Comparison of ENCODE assay signal across 15 cellular contexts in genomic region chr1:228308628-228309547, GRCh38.
DNase-seq lines count a peak whose midpoint lies in the region; ATAC-seq and TF ChIP-seq lines count a peak whose summit lies in the region.
"Had no signal": no experiment of that assay in that cellular context is flagged by ENCODE, and none has a peak within 500 bp of the region (broad histone marks: within the 10 kb centered on the region; RNA-seq: fewer than 3 reads in every experiment).

No MANE protein-coding gene starts in this region.

- H3K27me3 ChIP-seq in neural progenitor cell: no peaks in the 10 kb centered on the region
- no peaks in the 10 kb centered on the region for H3K27me3 ChIP-seq in testis

- no peaks in the 10 kb centered on the region for H3K27me3 Mint-ChIP-seq in activated CD8-positive, alpha-beta T cell treated with anti-CD3 and anti-CD28 coated beads for 36 hours
- H3K27me3 Mint-ChIP-seq in activated CD8-positive, alpha-beta T cell treated with anti-CD3 and anti-CD28 coated beads, Interleukin-2, amount 10 ng/mL, durations not matched to agents 7 days and 5 days (ENCODE audit: low read depth): no peaks in the 10 kb centered on the region
- H3K27me3 Mint-ChIP-seq in WTC11 (ENCODE audit: low read depth) (no peaks in the 10 kb centered on the region; the same call in 1 of the 2 replicates), neural progenitor cell (ENCODE audit: insufficient read depth, low read depth) (peaks cover 4% of the 10 kb centered on the region)
- H3K27me3 Mint-ChIP-seq: activated CD4-positive, alpha-beta memory T cell treated with anti-CD3 and anti-CD28 coated beads for 36 hours had no signal

- H3K4me3 Mint-ChIP-seq in activated CD8-positive, alpha-beta T cell treated with anti-CD3 and anti-CD28 coated beads for 36 hours: no peak overlapping the region
- H3K4me3 Mint-ChIP-seq in activated CD8-positive, alpha-beta T cell treated with anti-CD3 and anti-CD28 coated beads, Interleukin-2, amount 10 ng/mL, durations not matched to agents 7 days and 5 days: no peak overlapping the region
- H3K4me3 Mint-ChIP-seq in WTC11 (no peak overlapping the region), neural progenitor cell (no peak overlapping the region)
- H3K4me3 Mint-ChIP-seq: activated CD4-positive, alpha-beta memory T cell treated with anti-CD3 and anti-CD28 coated beads for 36 hours had no signal

- H3F3A ChIP-seq in neural progenitor cell (ENCODE audit: low read depth): no peaks in the 10 kb centered on the region

- H4K20me1 ChIP-seq in neural progenitor cell (ENCODE audit: low read depth): no peaks in the 10 kb centered on the region

- no peaks in the 10 kb centered on the region for H3K9me3 Mint-ChIP-seq in activated CD8-positive, alpha-beta T cell treated with anti-CD3 and anti-CD28 coated beads for 36 hours
- H3K9me3 Mint-ChIP-seq in activated CD8-positive, alpha-beta T cell treated with anti-CD3 and anti-CD28 coated beads, Interleukin-2, amount 10 ng/mL, durations not matched to agents 7 days and 5 days (ENCODE audit: insufficient read depth): peaks cover 11% of the 10 kb centered on the region
- H3K9me3 Mint-ChIP-seq in WTC11 (peaks cover 18% of the 10 kb centered on the region), neural progenitor cell (peaks cover 8% of the 10 kb centered on the region)

- H3K4me2 ChIP-seq in neural progenitor cell: no peak overlapping the region

- H3K36me3 Mint-ChIP-seq in activated CD8-positive, alpha-beta T cell treated with anti-CD3 and anti-CD28 coated beads for 36 hours (ENCODE audit: low read depth): peaks cover 14% of the 10 kb centered on the region
- H3K36me3 Mint-ChIP-seq in activated CD8-positive, alpha-beta T cell treated with anti-CD3 and anti-CD28 coated beads, Interleukin-2, amount 10 ng/mL, durations not matched to agents 7 days and 5 days (ENCODE audit: low read depth): peaks cover 3% of the 10 kb centered on the region
- H3K36me3 Mint-ChIP-seq in WTC11: peaks cover 28% of the 10 kb centered on the region
- peaks cover 14% of the 10 kb centered on the region for H3K36me3 Mint-ChIP-seq in neural progenitor cell

- no peaks in the 10 kb centered on the region for H3K79me2 ChIP-seq in neural progenitor cell (ENCODE audit: low read depth)
- H3K79me2 ChIP-seq: parathyroid adenoma had no signal

- DNase-seq in activated CD8-positive, alpha-beta T cell treated with anti-CD3 and anti-CD28 coated beads for 36 hours: no peak
- DNase-seq in activated CD8-positive, alpha-beta T cell treated with anti-CD3 and anti-CD28 coated beads, Interleukin-2, amount 10 ng/mL, durations not matched to agents 7 days and 5 days: no peak
- DNase-seq in HEK293T (ENCODE audit: extremely low spot score) (peak; percentile 57), WTC11 (ENCODE audit: low spot score) (no peak), neural progenitor cell (ENCODE audit: low spot score) (no peak), midbrain (lab: John Stamatoyannopoulos, UW) (no peak), testis (no peak)
- DNase-seq: activated CD4-positive, alpha-beta memory T cell treated with anti-CD3 and anti-CD28 coated beads for 36 hours; cerebellar nuclear complex; DMS79 treated with DMSO at 0.1 percent for 48 hours; mesenchymal stem cell; NCI-H2081 treated with DMSO at 0.1 percent for 48 hours; stimulated activated CD8-positive, alpha-beta memory T cell treated with anti-CD3 and anti-CD28 coated beads, Interleukin-4, amount 100 ng/mL, for 48 hours had no signal

- CTCF ChIA-PET in activated CD8-positive, alpha-beta T cell treated with anti-CD3 and anti-CD28 coated beads for 36 hours (lab: Charles Lee): interaction anchor here (0.9 kb wide), 1 partner anchor 50 kb away, joined by 3 read pairs; no protein-coding TSS in a partner anchor
- CTCF ChIA-PET in activated CD8-positive, alpha-beta T cell treated with anti-CD3 and anti-CD28 coated beads, Interleukin-2, amount 10 ng/mL, durations not matched to agents 7 days and 5 days (lab: Charles Lee): no interaction called here
- CTCF ChIA-PET in HEK293T (lab: Yijun Ruan, JAX): no interaction called here
- CTCF ChIA-PET in WTC11 (lab: Charles Lee): interaction anchor here (0.6 to 1.7 kb wide), 12 partner anchors 9 to 309 kb away, joined by 3 to 9 read pairs (median 4); no protein-coding TSS in a partner anchor

- peak; percentile 39 for ATAC-seq in activated CD8-positive, alpha-beta T cell treated with anti-CD3 and anti-CD28 coated beads for 36 hours
- ATAC-seq in activated CD8-positive, alpha-beta T cell treated with anti-CD3 and anti-CD28 coated beads, Interleukin-2, amount 10 ng/mL, durations not matched to agents 7 days and 5 days: no peak
- ATAC-seq in WTC11 (peak; percentile 84), HG03442 (IDR thresholded peaks at IDR 0.05; ENCODE audit: unreplicated experiment) (no peak)

- POLR2A ChIA-PET in activated CD8-positive, alpha-beta T cell treated with anti-CD3 and anti-CD28 coated beads for 36 hours (lab: Charles Lee): no interaction called here
- POLR2A ChIA-PET in activated CD8-positive, alpha-beta T cell treated with anti-CD3 and anti-CD28 coated beads, Interleukin-2, amount 10 ng/mL, durations not matched to agents 7 days and 5 days (lab: Charles Lee): no interaction called here
- POLR2A ChIA-PET in HEK293T (lab: Yijun Ruan, JAX) (no interaction called here), WTC11 (lab: Charles Lee) (interaction anchor here (0.5 kb wide), 1 partner anchor 315 kb away, joined by 3 read pairs; no protein-coding TSS in a partner anchor)

- no peak overlapping the region for H3K4me3 ChIP-seq in neural progenitor cell
- H3K4me3 ChIP-seq in testis: no peak overlapping the region

- H3K27ac ChIP-seq in neural progenitor cell: no peak overlapping the region
- no peak overlapping the region for H3K27ac ChIP-seq in testis
- H3K27ac ChIP-seq: parathyroid adenoma had no signal

- WGBS in testis, 2 donors: 81 to 82% methylated on average over 5 to 11 of the region's 11 CpGs

- no peak for TF ChIP-seq POLR2A in testis (IDR thresholded peaks at IDR 0.05)

- H3K4me1 Mint-ChIP-seq in activated CD8-positive, alpha-beta T cell treated with anti-CD3 and anti-CD28 coated beads for 36 hours (ENCODE audit: low read depth): no peaks in the 10 kb centered on the region
- no peaks in the 10 kb centered on the region for H3K4me1 Mint-ChIP-seq in activated CD8-positive, alpha-beta T cell treated with anti-CD3 and anti-CD28 coated beads, Interleukin-2, amount 10 ng/mL, durations not matched to agents 7 days and 5 days (ENCODE audit: low read depth)
- H3K4me1 Mint-ChIP-seq in WTC11 (no peaks in the 10 kb centered on the region), neural progenitor cell (no peaks in the 10 kb centered on the region)

- H2AFZ ChIP-seq in neural progenitor cell (replicated peaks): no peak overlapping the region
- H2AFZ ChIP-seq: parathyroid adenoma had no signal

- no peak overlapping the region for H3K9ac ChIP-seq in neural progenitor cell
- H3K9ac ChIP-seq: parathyroid adenoma had no signal

- peak; percentile 16 for TF ChIP-seq CTCF in activated CD8-positive, alpha-beta T cell treated with anti-CD3 and anti-CD28 coated beads for 36 hours (IDR thresholded peaks at IDR 0.05)
- no peak; the same call in 1 of the 2 replicates for TF ChIP-seq CTCF in WTC11 (IDR thresholded peaks at IDR 0.05)
- TF ChIP-seq CTCF in neural progenitor cell (IDR thresholded peaks at IDR 0.05): peak; percentile 13
- TF ChIP-seq CTCF in testis (IDR thresholded peaks at IDR 0.05): no peak

- H3K36me3 ChIP-seq in neural progenitor cell (no peaks in the 10 kb centered on the region), testis (ENCODE audit: low read depth, missing control alignments) (no peaks in the 10 kb centered on the region)

- H3K9me3 ChIP-seq in neural progenitor cell (ENCODE audit: low read depth) (no peaks in the 10 kb centered on the region), testis (no peaks in the 10 kb centered on the region)

- H3K4me1 ChIP-seq in neural progenitor cell: no peaks in the 10 kb centered on the region
- no peaks in the 10 kb centered on the region for H3K4me1 ChIP-seq in testis
- H3K4me1 ChIP-seq: parathyroid adenoma had no signal

- no peak overlapping the region for H3K27ac Mint-ChIP-seq in activated CD8-positive, alpha-beta T cell treated with anti-CD3 and anti-CD28 coated beads for 36 hours
- H3K27ac Mint-ChIP-seq in activated CD8-positive, alpha-beta T cell treated with anti-CD3 and anti-CD28 coated beads, Interleukin-2, amount 10 ng/mL, durations not matched to agents 7 days and 5 days: no peak overlapping the region
- H3K27ac Mint-ChIP-seq in WTC11: no peak overlapping the region
- H3K27ac Mint-ChIP-seq in neural progenitor cell: no peak overlapping the region
- H3K27ac Mint-ChIP-seq: activated CD4-positive, alpha-beta memory T cell treated with anti-CD3 and anti-CD28 coated beads for 36 hours had no signal

- intact Hi-C loops in activated CD8-positive, alpha-beta T cell treated with anti-CD3 and anti-CD28 coated beads for 36 hours (cut with micrococcal nuclease): no loop called here
- intact Hi-C loops in testis (cut with DNase I; ENCODE audit: low total_unique reads): no loop called here

TF ChIP-seq in HEK293T, 16 proteins besides CTCF, POLR2A, EP300 and RAD21:
- TF ChIP-seq FOXK2 (IDR thresholded peaks at IDR 0.05): no peak

Comparison
In these comparisons a context has a peak if more than half of its experiments do, and no peak if none do; other contexts are left out.
1. ATAC-seq: peak in activated CD8-positive, alpha-beta T cell treated with anti-CD3 and anti-CD28 coated beads for 36 hours (single experiment) and WTC11 (single experiment); none in activated CD8-positive, alpha-beta T cell treated with anti-CD3 and anti-CD28 coated beads, Interleukin-2, amount 10 ng/mL, durations not matched to agents 7 days and 5 days (single experiment) and HG03442 (single experiment).
2. CTCF ChIA-PET loops: an anchor here in activated CD8-positive, alpha-beta T cell treated with anti-CD3 and anti-CD28 coated beads for 36 hours (0.9 kb wide) and WTC11 (0.6 to 1.7 kb wide); none called in activated CD8-positive, alpha-beta T cell treated with anti-CD3 and anti-CD28 coated beads, Interleukin-2, amount 10 ng/mL, durations not matched to agents 7 days and 5 days and HEK293T.
3. CTCF ChIP-seq: peak in activated CD8-positive, alpha-beta T cell treated with anti-CD3 and anti-CD28 coated beads for 36 hours (single experiment) and neural progenitor cell (single experiment); none in WTC11 (single experiment) and testis (0 of 3).